ENCODE assay signal across 13 cellular contexts in the genomic region with DNA sequence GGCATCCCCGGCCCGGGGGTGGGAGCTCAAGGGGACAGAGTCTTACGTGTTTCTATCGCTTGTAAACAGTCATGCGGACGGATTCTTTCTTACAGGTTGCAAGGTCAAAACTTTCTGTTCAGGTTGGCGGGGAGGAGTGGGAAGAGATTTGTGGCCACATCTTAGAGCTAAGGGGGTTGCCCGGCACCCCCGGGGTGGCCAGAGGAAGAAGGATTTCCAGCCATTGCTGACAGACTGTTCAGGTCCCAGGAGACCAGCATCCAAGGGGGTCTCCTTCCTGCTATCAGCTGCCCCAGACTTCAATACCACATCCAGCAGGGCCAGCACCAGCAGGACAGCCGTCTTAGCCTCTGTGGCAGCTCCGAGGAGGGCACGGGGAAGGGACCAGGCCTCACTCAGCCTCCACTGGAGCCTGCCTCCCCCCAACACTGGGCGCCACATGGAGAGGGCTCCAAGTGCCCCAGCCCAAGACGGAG. TPM values are rescaled to one million over a fixed set of nuclear protein-coding genes. Genes with fewer than 3 reads are reported as not detected.
DNase-seq lines count a peak whose midpoint lies in the region; ATAC-seq, FAIRE-seq and TF ChIP-seq lines count a peak whose summit lies in the region.
"Had no signal": no experiment of that assay in that cellular context is flagged by ENCODE, and none has a peak within 500 bp of the region (broad histone marks: within the 10 kb centered on the region; RNA-seq: fewer than 3 reads in every experiment).

No MANE protein-coding gene starts in this region.

- no peak for TF ChIP-seq POLR2A in K562 (conservative IDR thresholded peaks at IDR 0.05)

- 27% methylated on average over 14 of the region's 14 CpGs for WGBS in K562 (ENCODE audit: insufficient coverage, low coverage, missing lambda C conversion rate)

- intact Hi-C loops in natural killer cell (cut with micrococcal nuclease), result no loop called here
- intact Hi-C loops in K562 (cut with micrococcal nuclease), result loop anchor here (10.0 kb wide), 1 partner anchor 253 kb away; no protein-coding TSS in a partner anchor

- peak overlapping the region; percentile 29 to 78 for H3K27ac Mint-ChIP-seq in natural killer cell
- H3K27ac Mint-ChIP-seq in natural killer cell treated with Interleukin-12 subunit alpha and Interleukin-12 subunit beta and Interleukin-15 and Interleukin-18, amount 100 ng/mL, for 72 hours, result no peak overlapping the region
- H3K27ac Mint-ChIP-seq: WTC11 had no signal

- H3K36me3 ChIP-seq in K562 (ENCODE audit: control insufficient read depth, insufficient read depth, low read length), result no peaks in the 10 kb centered on the region
- H3K36me3 ChIP-seq: SJCRH30, tibial nerve had no signal

- H3K4me3 ChIP-seq in K562, result no peak overlapping the region
- H3K4me3 ChIP-seq: SJCRH30, tibial nerve had no signal

- FAIRE-seq in K562 (lab: Jason Lieb, UNC) (no peak), urothelium cell line (lab: Jason Lieb, UNC) (no peak)

- DNase-seq in natural killer cell (no peak), K562 (ENCODE audit: extremely low read depth in 1 of 4, low spot score in 3 of 4) (no peak), urothelium cell line (ENCODE audit: low spot score) (peak; percentile 20), NCI-H2081 treated with DMSO at 0.1 percent for 48 hours (lab: John Stamatoyannopoulos, UW) (no peak), Ammon's horn (ENCODE audit: low spot score) (no peak)
- no peak for DNase-seq in natural killer cell treated with Interleukin-12 subunit alpha and Interleukin-12 subunit beta and Interleukin-15 and Interleukin-18, amount 100 ng/mL, for 72 hours (ENCODE audit: low spot score)
- DNase-seq in activated naive CD4-positive, alpha-beta T cell treated with Interleukin-2 at 50 U/mL for 16 hours, result no peak
- DNase-seq: KG1 had no signal

- no peak for TF ChIP-seq EP300 in K562 (IDR thresholded peaks at IDR 0.05; ENCODE audit: low read length)

- H3K27ac ChIP-seq in K562 (ENCODE audit: extremely low read depth, low read depth, low read length), result no peak overlapping the region
- H3K27ac ChIP-seq: SJCRH30, tibial nerve had no signal

- CTCF ChIA-PET in K562 (lab: Yijun Ruan, JAX; ENCODE audit: low intra/inter-chr PET ratio), result interaction anchor here (0.7 to 5.1 kb wide), 6 partner anchors 8 to 252 kb away, joined by 3 to 76 read pairs (median 3); no protein-coding TSS in a partner anchor

- no peaks in the 10 kb centered on the region for H3K27me3 Mint-ChIP-seq in natural killer cell (ENCODE audit: low read depth in 2 of 2)
- no peaks in the 10 kb centered on the region for H3K27me3 Mint-ChIP-seq in natural killer cell treated with Interleukin-12 subunit alpha and Interleukin-12 subunit beta and Interleukin-15 and Interleukin-18, amount 100 ng/mL, for 72 hours

- no peaks in the 10 kb centered on the region for H3K9me1 ChIP-seq in K562 (ENCODE audit: control insufficient read depth, insufficient read depth, low read length)

- POLR2A ChIA-PET in K562 (lab: Yijun Ruan, JAX), result interaction anchor here (0.6 to 1.7 kb wide), 11 partner anchors 14 to 553 kb away, joined by 3 to 9 read pairs (median 4); no protein-coding TSS in a partner anchor

- H3K9me3 Mint-ChIP-seq in natural killer cell, result no peaks in the 10 kb centered on the region
- no peaks in the 10 kb centered on the region for H3K9me3 Mint-ChIP-seq in natural killer cell treated with Interleukin-12 subunit alpha and Interleukin-12 subunit beta and Interleukin-15 and Interleukin-18, amount 100 ng/mL, for 72 hours
- H3K9me3 Mint-ChIP-seq: WTC11 had no signal

- ATAC-seq in natural killer cell (no peak), HG02610 (IDR thresholded peaks at IDR 0.05; ENCODE audit: unreplicated experiment) (peak; percentile 59), K562 (no peak)
- ATAC-seq in natural killer cell treated with Interleukin-12 subunit alpha and Interleukin-12 subunit beta and Interleukin-15 and Interleukin-18, amount 100 ng/mL, for 72 hours, result no peak

- TF ChIP-seq CTCF in natural killer cell (IDR thresholded peaks at IDR 0.05), result no peak
- TF ChIP-seq CTCF in K562 (IDR thresholded peaks at IDR 0.05 in 2 of 3, conservative IDR thresholded peaks at IDR 0.05 in 1 of 3; ENCODE audit: insufficient read depth in 2 of 3, low read depth in 1 of 3, low read length in 3 of 3), result no peak

- no peak for TF ChIP-seq RAD21 in K562 (CRISPR knock-in tag; conservative IDR thresholded peaks at IDR 0.05 in 1 of 2, IDR thresholded peaks at IDR 0.05 in 1 of 2)

- H3K4me1 ChIP-seq in K562 (replicated peaks in 1 of 2; ENCODE audit: control insufficient read depth in 2 of 2, insufficient read depth in 2 of 2, low read length in 2 of 2), result peaks cover 0 to 23% of the 10 kb centered on the region in 2 experiments; a peak in 1 of 5 replicates

- H3K9ac ChIP-seq in K562 (ENCODE audit: insufficient read depth in 1 of 2, low read depth in 2 of 2, low read length in 2 of 2), result no peak overlapping the region

- H2AFZ ChIP-seq in K562 (ENCODE audit: low read depth, low read length), result no peak overlapping the region

- peaks cover 14 to 35% of the 10 kb centered on the region in 2 donors for H3K4me1 Mint-ChIP-seq in natural killer cell
- peaks cover 15 to 29% of the 10 kb centered on the region in 2 donors for H3K4me1 Mint-ChIP-seq in natural killer cell treated with Interleukin-12 subunit alpha and Interleukin-12 subunit beta and Interleukin-15 and Interleukin-18, amount 100 ng/mL, for 72 hours (ENCODE audit: low read depth in 2 of 2)
- H3K4me1 Mint-ChIP-seq: WTC11 had no signal

- H3K79me2 ChIP-seq in K562 (ENCODE audit: control insufficient read depth, insufficient read depth, low read length), result no peaks in the 10 kb centered on the region

- peaks cover 20% of the 10 kb centered on the region for H4K20me1 ChIP-seq in K562 (replicated peaks; ENCODE audit: control insufficient read depth, insufficient read depth, low read length)

- BruUV-seq in K562 (replicated peaks; lab: Mats Ljungman, UMichigan), result no TSS peak

- H3K36me3 Mint-ChIP-seq in natural killer cell, result no peaks in the 10 kb centered on the region
- H3K36me3 Mint-ChIP-seq in natural killer cell treated with Interleukin-12 subunit alpha and Interleukin-12 subunit beta and Interleukin-15 and Interleukin-18, amount 100 ng/mL, for 72 hours, result no peaks in the 10 kb centered on the region

- H3K27me3 ChIP-seq in K562 (ENCODE audit: control insufficient read depth in 2 of 2, insufficient read depth in 2 of 2, low read length in 2 of 2), result peaks cover 0 to 20% of the 10 kb centered on the region in 2 experiments; a peak in 3 of 5 replicates
- H3K27me3 ChIP-seq: dorsolateral prefrontal cortex, SJCRH30, tibial nerve had no signal

- H3K9me3 ChIP-seq in K562 (replicated peaks; ENCODE audit: control insufficient read depth, insufficient read depth, low read depth, low read length), result no peaks in the 10 kb centered on the region
- H3K9me3 ChIP-seq: SJCRH30, tibial nerve had no signal

- no peak overlapping the region for H3K4me3 Mint-ChIP-seq in natural killer cell
- no peak overlapping the region for H3K4me3 Mint-ChIP-seq in natural killer cell treated with Interleukin-12 subunit alpha and Interleukin-12 subunit beta and Interleukin-15 and Interleukin-18, amount 100 ng/mL, for 72 hours
- H3K4me3 Mint-ChIP-seq: WTC11 had no signal

- in situ Hi-C loops in K562 (cut with MboI), result no loop called here

- no peak overlapping the region for H3K4me2 ChIP-seq in K562 (ENCODE audit: insufficient read depth, low read length)

TF ChIP-seq in K562, 482 proteins besides CTCF, POLR2A, EP300 and RAD21:
- TF ChIP-seq NFXL1 (CRISPR knock-in tag; IDR thresholded peaks at IDR 0.05), result no peak
- TF ChIP-seq, protein P1, sequence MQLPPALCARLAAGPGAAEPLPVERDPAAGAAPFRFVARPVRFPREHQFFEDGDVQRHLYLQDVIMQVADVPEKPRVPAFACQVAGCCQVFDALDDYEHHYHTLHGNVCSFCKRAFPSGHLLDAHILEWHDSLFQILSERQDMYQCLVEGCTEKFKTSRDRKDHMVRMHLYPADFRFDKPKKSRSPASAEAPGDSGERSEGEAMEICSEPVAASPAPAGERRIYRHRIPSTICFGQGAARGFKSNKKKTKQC (CRISPR knock-in tag; IDR thresholded peaks at IDR 0.05), result peak; percentile 28; the same call in 1 of the 2 replicates
- TF ChIP-seq MED1 (CRISPR knock-in tag; IDR thresholded peaks at IDR 0.05; ENCODE audit: borderline replicate concordance), result 0 out of 2 replicates have a peak, but pooled peaks have one; percentile 74

RNA-seq across cellular contexts. Expression of gene KIF21B, which starts 52.0 kb away (rescaled TPM):
- total RNA-seq in natural killer cell (100 to 1,000 TPM; 102 to 129 (median 126) TPM), K562 (2014; rRNA removed) (5.9 and 8.4 TPM in 2 replicates), K562 (2014; rRNA removed; fragmentation: Illumina TruSeq; extraction: Trizol) (2.8 and 3.3 TPM in 2 replicates), K562 (2015; rRNA removed; fragmentation: Illumina TruSeq; extraction: Trizol) (3.1 and 3.3 TPM in 2 replicates), K562 (2021) (11.5 and 13.4 TPM in 2 replicates)
- total RNA-seq in natural killer cell treated with Interleukin-12 subunit alpha and Interleukin-12 subunit beta and Interleukin-15 and Interleukin-18, amount 100 ng/mL, for 72 hours, result 10 to 100 TPM; 71.1 to 93.3 TPM
- 31.5 and 80.0 TPM in 2 replicates for total RNA-seq in K562 (2011; cell fraction: chromatin; rRNA removed; ENCODE audit: low replicate concordance)
- 28.8 and 39.0 TPM in 2 replicates for total RNA-seq in K562 (2011; cell fraction: nucleolus; rRNA removed)
- 28.9 and 35.9 TPM in 2 replicates for total RNA-seq in K562 (2011; cell fraction: nucleoplasm; rRNA removed)
- polyA plus RNA-seq in K562 (2011; rRNA removed) (7.8 and 15.2 TPM in 2 replicates), K562 (2014; fragmentation: Illumina TruSeq; extraction: Trizol) (7.3 and 9.6 TPM in 2 replicates), K562 (2014; fragmentation: Nextera tagmentation; extraction: Ambion mirVana) (under 1 TPM; 0.46 to 0.48 TPM), K562 (2014; rRNA removed) (6.3 and 7.5 TPM in 2 replicates)
- 12.7 and 14.0 TPM in 2 replicates for polyA plus RNA-seq in K562 (2011; cell fraction: cytosol; rRNA removed)
- 44.2 and 45.1 TPM in 2 replicates for polyA plus RNA-seq in K562 (2011; cell fraction: nucleus; rRNA removed)
- 7.8 and 10.5 TPM in 2 replicates for polyA plus RNA-seq in K562 (2012)
- polyA minus RNA-seq in K562 (2011; rRNA and poly(A)+ RNA removed), result 13.9 and 15.1 TPM in 2 replicates
- polyA minus RNA-seq in K562 (2011; cell fraction: cytosol; rRNA and poly(A)+ RNA removed), result 11.5 and 22.6 TPM in 2 replicates
- 22.5 and 38.5 TPM in 2 replicates for polyA minus RNA-seq in K562 (2011; cell fraction: nucleus; rRNA and poly(A)+ RNA removed)

Comparison
In these comparisons a context has a peak if more than half of its experiments do, and no peak if none do; other contexts are left out.
1. H3K27ac Mint-ChIP-seq: peak in natural killer cell (2 of 2); none in natural killer cell treated with Interleukin-12 subunit alpha and Interleukin-12 subunit beta and Interleukin-15 and Interleukin-18, amount 100 ng/mL, for 72 hours (0 of 2).